8 cellular contexts compared by ENCODE assay signal in the genomic region with DNA sequence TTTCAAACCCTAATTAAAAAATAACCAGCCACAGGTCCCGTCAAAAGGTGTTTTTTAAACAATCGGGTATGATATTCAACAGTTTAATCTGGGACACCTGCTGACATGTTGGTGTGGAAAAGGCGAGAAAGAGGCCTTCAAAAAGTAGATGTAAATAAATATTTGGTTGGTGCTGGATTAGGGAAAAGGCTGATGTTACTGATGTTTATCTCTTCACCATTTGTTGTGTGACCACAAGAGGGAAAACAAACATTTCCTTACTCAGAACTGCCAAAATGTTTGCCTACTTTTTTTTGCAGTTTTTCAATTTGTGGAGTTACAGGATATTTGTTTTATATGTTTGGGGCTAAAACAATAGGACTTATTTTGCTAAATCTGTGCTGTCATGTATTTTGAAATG. TPM values are rescaled to one million over a fixed set of nuclear protein-coding genes. Genes with fewer than 3 reads are reported as not detected.
A peak's percentile ranks its signal among the peaks of the same experiment; 100 is the strongest.
DNase-seq lines count a peak whose midpoint lies in the region; ATAC-seq, FAIRE-seq and TF ChIP-seq lines count a peak whose summit lies in the region.

No MANE protein-coding gene starts in this region.

- FAIRE-seq in A549 (lab: Jason Lieb, UNC): no peak

- peaks cover 5 to 17% (median 7%) of the 10 kb centered on the region in 3 donors for H3K4me1 Mint-ChIP-seq in naive B cell

- DNase-seq in A549 (ENCODE audit: low read depth in 1 of 2, low spot score in 1 of 2) (no peak), LNCaP clone FGC (ENCODE audit: low read depth) (no peak), naive B cell (no peak), NCI-H2081 (lab: John Stamatoyannopoulos, UW) (no peak), A172 (ENCODE audit: low spot score) (no peak), NCI-H1436 (lab: John Stamatoyannopoulos, UW) (no peak)

- 0% methylated on average over 3 of the region's 3 CpGs for WGBS in A549 (ENCODE audit: missing lambda C conversion rate)
- WGBS in ectodermal cell, 2 experiments: 0 to 1% methylated on average over 3 of the region's 3 CpGs

- H3K4me1 ChIP-seq in A549 (peaks cover 23% of the 10 kb centered on the region), ectodermal cell (ENCODE audit: control insufficient read depth, insufficient read depth, low read length) (peaks cover 45% of the 10 kb centered on the region)

- no peak for TF ChIP-seq RAD21 in A549 (conservative IDR thresholded peaks at IDR 0.05 in 1 of 2, IDR thresholded peaks at IDR 0.05 in 1 of 2)

- TF ChIP-seq EP300 in A549 (IDR thresholded peaks at IDR 0.05): no peak

- POLR2A ChIA-PET in A549 (lab: Yijun Ruan, JAX): interaction anchor here (1.1 kb wide), 1 partner anchor 71 kb away, joined by 3 read pairs; no protein-coding TSS in a partner anchor

- peak overlapping the region; percentile 95 for H3K4me2 ChIP-seq in A549

- CTCF ChIA-PET in A549 (lab: Yijun Ruan, JAX): no interaction called here

- ATAC-seq in A549 (peak in 1 of 2 experiments; percentile 24; a peak in 2 of 6 replicates), naive B cell (ENCODE audit: low read depth in 2 of 2) (no peak), GM18502 (IDR thresholded peaks at IDR 0.05; ENCODE audit: poor library complexity, unreplicated experiment) (no peak)

- peaks cover 0 to 3% (median 0%) of the 10 kb centered on the region in 7 donors for H3K9me3 Mint-ChIP-seq in naive B cell

- H3K27me3 Mint-ChIP-seq in naive B cell: peaks cover 55 to 68% (median 60%) of the 10 kb centered on the region in 3 donors

- H3K4me3 ChIP-seq in A549 (peak overlapping the region; percentile 65), LNCaP clone FGC (ENCODE audit: low read depth, low read length) (peak overlapping the region; percentile 84), ectodermal cell (ENCODE audit: insufficient read depth, low read depth, low read length) (peak overlapping the region; percentile 66)

- H3K27ac ChIP-seq in A549: peak overlapping the region; percentile 81 to 96; a peak in 5 of 6 replicates
- H3K27ac ChIP-seq in ectodermal cell (ENCODE audit: insufficient read depth, low read depth, low read length, poor library complexity, severe bottlenecking): no peak overlapping the region

- no peaks in the 10 kb centered on the region for H3K36me3 Mint-ChIP-seq in naive B cell

- H3K36me3 ChIP-seq in ectodermal cell (ENCODE audit: control insufficient read depth, insufficient read depth, low read length): no peaks in the 10 kb centered on the region

- no peak for TF ChIP-seq CTCF in A549 (IDR thresholded peaks at IDR 0.05)
- no peak for TF ChIP-seq CTCF in LNCaP clone FGC (IDR thresholded peaks at IDR 0.05; ENCODE audit: control insufficient read depth, extremely low read depth, insufficient read depth)

- no peaks in the 10 kb centered on the region for H3K9me3 ChIP-seq in A549
- H3K9me3 ChIP-seq in ectodermal cell (ENCODE audit: control insufficient read depth, low read length): no peaks in the 10 kb centered on the region

- no peak overlapping the region for H3K27ac Mint-ChIP-seq in naive B cell

- TF ChIP-seq POLR2A in A549 (IDR thresholded peaks at IDR 0.05; ENCODE audit: low read length): no peak

- no peaks in the 10 kb centered on the region for H3K27me3 ChIP-seq in ectodermal cell (ENCODE audit: control insufficient read depth, insufficient read depth, low read length, poor library complexity, severe bottlenecking)

- peak overlapping the region in 5 of 8 donors; percentile 13 to 57 (median 47) for H3K4me3 Mint-ChIP-seq in naive B cell

TF ChIP-seq in A549, 52 proteins besides CTCF, POLR2A, EP300 and RAD21:
- TF ChIP-seq RARB (CRISPR knock-in tag; IDR thresholded peaks at IDR 0.05) (no peak), GATA3 (IDR thresholded peaks at IDR 0.05; ENCODE audit: borderline replicate concordance) (peak; percentile 47; the same call in 1 of the 2 replicates)
TF ChIP-seq in A549: peak in this region for 1.

RNA-seq across cellular contexts. Expression of gene SASH1, which starts 0.7 kb away (rescaled TPM):
- polyA plus RNA-seq in A549 (2011; rRNA removed): 3.0 and 3.2 TPM in 2 replicates
- 1.2 and 1.5 TPM in 2 replicates for polyA plus RNA-seq in A549 (2012; cell fraction: cytosol; rRNA removed)
- polyA plus RNA-seq in A549 (2012; cell fraction: nucleus; rRNA removed): 1.5 and 1.6 TPM in 2 replicates
- 2.1 to 2.5 TPM (median 2.4 TPM) in 3 replicates for polyA plus RNA-seq in A549 (2017; fragmentation: RNase III; extraction: RNeasy Plus Mini Kit Qiagen cat#74134 plus additional on column Dnase treatment)
- 5.1 and 8.4 TPM in 2 replicates for polyA minus RNA-seq in A549 (2011; rRNA and poly(A)+ RNA removed)
- 29.9 TPM for polyA plus RNA-seq in ectodermal cell (2013, experiment 1 of 4)
- 30.6 TPM for polyA plus RNA-seq in ectodermal cell (2013, experiment 2 of 4)
- 23.1 TPM for polyA plus RNA-seq in ectodermal cell (2013, experiment 3 of 4)
- 22.9 TPM for polyA plus RNA-seq in ectodermal cell (2013, experiment 4 of 4)
- not detected for polyA plus RNA-seq in naive B cell (ENCODE audit: low read depth in 6 of 6)
- total RNA-seq in A172 (2014; rRNA removed; shearing (Covaris generic)): 6.8 and 7.1 TPM in 2 replicates
